Comparison of ENCODE assay signal across 17 cellular contexts in the genomic region with DNA sequence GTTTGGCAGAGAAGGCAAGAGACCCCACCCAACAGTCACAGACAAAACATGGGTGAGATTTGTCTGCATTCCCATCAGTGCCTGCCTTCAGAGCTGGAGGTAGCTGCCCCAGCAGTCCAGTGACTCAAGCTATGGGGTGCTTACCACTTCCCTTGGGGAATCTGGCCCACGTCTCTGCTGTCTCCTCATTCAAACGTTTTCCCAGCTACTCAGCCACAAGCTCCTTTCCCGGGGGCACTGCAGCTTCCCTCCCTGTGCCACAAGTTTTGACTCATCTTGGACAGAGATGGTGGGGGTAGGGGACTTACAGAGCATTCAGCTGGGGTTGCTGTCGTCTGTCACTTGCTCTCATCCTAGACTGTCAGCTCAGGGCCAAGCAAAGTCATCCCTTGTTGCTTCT.
DNase-seq lines count a peak whose midpoint lies in the region; FAIRE-seq and TF ChIP-seq lines count a peak whose summit lies in the region.
"Had no signal": no experiment of that assay in that cellular context is flagged by ENCODE, and none has a peak within 500 bp of the region (broad histone marks: within the 10 kb centered on the region; RNA-seq: fewer than 3 reads in every experiment).

No MANE protein-coding gene starts in this region.

- no peaks in the 10 kb centered on the region for H3K9me3 ChIP-seq in spleen
- H3K9me3 ChIP-seq: prostate gland, stomach had no signal

- H3K4me1 ChIP-seq in spleen = peaks cover 10 to 31% (median 20%) of the 10 kb centered on the region in 6 donors
- H3K4me1 ChIP-seq: prostate gland had no signal

- TF ChIP-seq POLR2A in NB4 (IDR thresholded peaks at IDR 0.05; ENCODE audit: extremely low read depth, insufficient read length) (no peak), GM12892 (IDR thresholded peaks at IDR 0.05; ENCODE audit: low read depth, low read length) (no peak), spleen (IDR thresholded peaks at IDR 0.05) (no peak)

- no peak overlapping the region for H3K27ac ChIP-seq in spleen
- H3K27ac ChIP-seq: prostate gland, stomach had no signal

- no peak for FAIRE-seq in GM12892 (lab: Jason Lieb, UNC)

- DNase-seq in EL (peak; percentile 98), NB4 (ENCODE audit: low read depth) (peak; percentile 56), dedifferentiated amniotic fluid mesenchymal stem cell (ENCODE audit: extremely low spot score) (peak; percentile 49), myocyte (ENCODE audit: low read depth) (peak; percentile 81), GM12892 (ENCODE audit: insufficient read length) (no peak), spleen (no peak), T-helper 1 cell (no peak), OCI-M1 (lab: John Stamatoyannopoulos, UW) (no peak)
- DNase-seq: activated CD4-positive, alpha-beta T cell treated with anti-CD3 and anti-CD28 coated beads for 36 hours; CD4-positive, alpha-beta memory T cell; cerebellar nuclear complex; GOT3; mesendoderm; NCI-H2029 treated with DMSO at 0.1 percent for 48 hours; NK-92 treated with Interleukin-12 subunit alpha and Interleukin-12 subunit beta, amount 100 ng/mL, for 24 hours; stomach had no signal

- no peaks in the 10 kb centered on the region for H3K36me3 ChIP-seq in spleen
- H3K36me3 ChIP-seq: prostate gland, stomach had no signal

- intact Hi-C loops in spleen (cut with DNase I; ENCODE audit: low total_unique reads) = no loop called here

- TF ChIP-seq CTCF in NB4 (IDR thresholded peaks at IDR 0.05; ENCODE audit: low read depth, low read length) = no peak
- TF ChIP-seq CTCF in spleen (IDR thresholded peaks at IDR 0.05 in 8 of 11, conservative IDR thresholded peaks at IDR 0.05 in 3 of 11) = no peak

- H3K27me3 ChIP-seq in spleen (replicated peaks in 1 of 7) = peaks cover 0 to 97% (median 43%) of the 10 kb centered on the region in 7 donors

- H3K4me3 ChIP-seq in NB4 (ENCODE audit: low read depth, low read length) = no peak overlapping the region
- no peak overlapping the region for H3K4me3 ChIP-seq in spleen
- H3K4me3 ChIP-seq: prostate gland, stomach had no signal

- WGBS in spleen, 5 donors = 39 to 60% (median 53%) methylated on average over 4 of the region's 4 CpGs

Comparison
In these comparisons a context has a peak if more than half of its experiments do, and no peak if none do; other contexts are left out.
1. DNase-seq: peak in EL (single experiment), NB4 (single experiment), dedifferentiated amniotic fluid mesenchymal stem cell (single experiment) and myocyte (single experiment); none in GM12892 (single experiment), spleen (single experiment), T-helper 1 cell (0 of 5) and OCI-M1 (single experiment).